Comparison of ENCODE assay signal across 1 cellular context in the genomic region with DNA sequence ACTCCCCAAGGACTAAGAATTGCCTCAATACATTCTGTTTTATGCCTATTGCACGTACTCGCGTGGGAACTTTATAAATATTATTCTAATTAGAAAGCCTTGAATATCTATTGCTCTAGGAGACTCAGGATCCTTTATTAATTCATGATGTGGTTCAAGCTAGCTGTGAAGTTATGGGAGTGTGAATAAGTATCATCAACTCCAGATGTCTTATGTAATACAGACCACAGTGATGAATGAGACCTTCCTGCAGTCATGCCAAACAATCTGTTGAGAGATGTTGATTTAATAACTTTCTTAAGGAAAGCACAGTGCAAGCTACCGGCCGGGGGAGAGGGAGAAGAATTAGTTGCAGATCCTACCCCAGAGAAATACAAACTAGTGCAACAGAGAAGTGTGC.
TF ChIP-seq lines count a peak whose summit lies in the region.

No MANE protein-coding gene starts in this region.

TF ChIP-seq in H1, 55 proteins besides CTCF, POLR2A, EP300 and RAD21:
- TF ChIP-seq SP4 (IDR thresholded peaks at IDR 0.05; ENCODE audit: low read length) = no peak
- no peak for TF ChIP-seq EZH2 (IDR thresholded peaks at IDR 0.05; ENCODE audit: low read depth, low read length, severe bottlenecking)
- no peak for TF ChIP-seq TEAD4 (IDR thresholded peaks at IDR 0.05; ENCODE audit: low read depth, low read length)
- no peak for TF ChIP-seq MAX (IDR thresholded peaks at IDR 0.05)
- no peak for TF ChIP-seq ZNF274 (IDR thresholded peaks at IDR 0.05; ENCODE audit: borderline replicate concordance, extremely low read depth, low read length)
- no peak for TF ChIP-seq EGR1 (IDR thresholded peaks at IDR 0.05; ENCODE audit: borderline replicate concordance, low read depth, low read length)
- TF ChIP-seq JUN (IDR thresholded peaks at IDR 0.05; ENCODE audit: low read depth, low read length) = no peak
